ENCODE assay signal across 8 cellular contexts in genomic region chr17:38572665-38573365, GRCh38. TPM values are rescaled to one million over a fixed set of nuclear protein-coding genes. Genes with fewer than 3 reads are reported as not detected.
DNase-seq lines count a peak whose midpoint lies in the region; ATAC-seq and TF ChIP-seq lines count a peak whose summit lies in the region.

No MANE protein-coding gene starts in this region.

- in situ Hi-C loops in KBM-7 (cut with MboI; ENCODE audit: low pct_unique_long_range_greater_than_20kb, low sequenced_read_pairs) = no loop called here

- intact Hi-C loops in lower lobe of right lung (cut with DNase I) = no loop called here

- H3K36me3 ChIP-seq in lower lobe of right lung = no peaks in the 10 kb centered on the region

- DNase-seq in D341Med (ENCODE audit: low spot score) (peak; percentile 90), KBM-7 (peak; percentile 23), lower lobe of right lung (no peak), NCI-H187 treated with DMSO at 0.1 percent for 48 hours (lab: John Stamatoyannopoulos, UW) (no peak), superior temporal gyrus (ENCODE audit: extremely low spot score) (no peak)

- peaks cover 89% of the 10 kb centered on the region for H3K27me3 ChIP-seq in lower lobe of right lung (ENCODE audit: low read depth)

- H3K4me3 ChIP-seq in lower lobe of right lung = peak overlapping the region; percentile 27

- peak; percentile 38 to 44 for ATAC-seq in lower lobe of right lung
- ATAC-seq in GM21723 (IDR thresholded peaks at IDR 0.05; ENCODE audit: unreplicated experiment) = no peak
- ATAC-seq in HG02610 (IDR thresholded peaks at IDR 0.05; ENCODE audit: unreplicated experiment) = no peak

- TF ChIP-seq CTCF in lower lobe of right lung (IDR thresholded peaks at IDR 0.05) = no peak

- H3K27ac ChIP-seq in angular gyrus (ENCODE audit: low read depth, low read length) (peak overlapping the region; percentile 95), lower lobe of right lung (no peak overlapping the region)

- peaks cover 9% of the 10 kb centered on the region for H3K4me1 ChIP-seq in lower lobe of right lung

- H3K9me3 ChIP-seq in lower lobe of right lung = no peaks in the 10 kb centered on the region

RNA-seq across cellular contexts. Expression of gene SRCIN1, which starts 32.9 kb away (rescaled TPM):
- total RNA-seq in lower lobe of right lung = 6.6 TPM

Comparison
In these comparisons a context has a peak if more than half of its experiments do, and no peak if none do; other contexts are left out.
1. DNase-seq: peak in D341Med (single experiment) and KBM-7 (single experiment); none in lower lobe of right lung (single experiment), NCI-H187 treated with DMSO at 0.1 percent for 48 hours (single experiment) and superior temporal gyrus (single experiment).
2. ATAC-seq: peak in lower lobe of right lung (2 of 2); none in GM21723 (single experiment) and HG02610 (single experiment).